Comparison of ENCODE assay signal across 23 cellular contexts in genomic region chr10:116014326-116014725, GRCh38.
"Had no signal": no experiment of that assay in that cellular context is flagged by ENCODE, and none has a peak within 500 bp of the region (broad histone marks: within the 10 kb centered on the region; RNA-seq: fewer than 3 reads in every experiment).

No MANE protein-coding gene starts in this region.

- H2AFZ ChIP-seq: neural progenitor cell had no signal

- H3K36me3 Mint-ChIP-seq: natural killer cell, neural progenitor cell had no signal

- H3K36me3 ChIP-seq: colonic mucosa, esophagus squamous epithelium, gastroesophageal sphincter, neural progenitor cell, ovary, right lobe of liver, stomach, upper lobe of left lung, uterus had no signal

- H3K4me1 Mint-ChIP-seq: immature natural killer cell, natural killer cell had no signal

- H3K27ac ChIP-seq: colonic mucosa, esophagus squamous epithelium, gastroesophageal sphincter, neural progenitor cell, ovary, right lobe of liver, stomach, upper lobe of left lung, uterus had no signal

- H3K4me3 Mint-ChIP-seq: immature natural killer cell, natural killer cell, neural progenitor cell had no signal

- H3K27me3 ChIP-seq: colonic mucosa, esophagus squamous epithelium, gastroesophageal sphincter, neural progenitor cell, ovary, right lobe of liver, stomach, upper lobe of left lung, uterus had no signal

- H3K4me3 ChIP-seq: colonic mucosa, esophagus squamous epithelium, gastroesophageal sphincter, lung, mucosa of descending colon, neural progenitor cell, ovary, right lobe of liver, stomach, upper lobe of left lung, uterus had no signal

- H3K4me1 ChIP-seq: colonic mucosa, esophagus squamous epithelium, gastroesophageal sphincter, neural progenitor cell, right lobe of liver, upper lobe of left lung, uterus had no signal

- H3K9ac ChIP-seq: neural progenitor cell had no signal

- ATAC-seq: gastroesophageal sphincter, left colon, left ventricle myocardium superior, mucosa of descending colon, natural killer cell, right lobe of liver had no signal

- H3K4me2 ChIP-seq: neural progenitor cell had no signal

- DNase-seq: colonic mucosa; dermis blood vessel endothelial cell; esophagus squamous epithelium; foreskin fibroblast; glutamatergic neuron; immature natural killer cell; left colon; left ventricle myocardium superior; mucosa of descending colon; natural killer cell; nucleus accumbens; ovary; right lobe of liver; stimulated activated CD4-positive, alpha-beta T cell treated with anti-CD3 and anti-CD28 coated beads, Interleukin-2, amount 100 ng/mL, for 24 hours; stimulated activated naive CD4-positive, alpha-beta T cell; stomach; substantia nigra; upper lobe of left lung had no signal

- H3K9me3 ChIP-seq: colonic mucosa, mucosa of descending colon, ovary, right lobe of liver, uterus had no signal

- H3K27ac Mint-ChIP-seq: immature natural killer cell, natural killer cell, neural progenitor cell, progenitor cell of endocrine pancreas had no signal
